ENCODE assay signal across 1 cellular context in genomic region chr17:8186787-8187516, GRCh38.
TF ChIP-seq lines count a peak whose summit lies in the region.

No MANE protein-coding gene starts in this region.

TF ChIP-seq in K562, 482 proteins besides CTCF, POLR2A, EP300 and RAD21 (continued from another document and continues in another):
- peak; percentile 69 for TF ChIP-seq ZNF407 (IDR thresholded peaks at IDR 0.05; ENCODE audit: low read depth)
- no peak for TF ChIP-seq ZNF408 (CRISPR knock-in tag; IDR thresholded peaks at IDR 0.05; ENCODE audit: low read depth)
- no peak for TF ChIP-seq RBM15 (IDR thresholded peaks at IDR 0.05; ENCODE audit: insufficient read depth, low read length)
- no peak for TF ChIP-seq KAT2B (IDR thresholded peaks at IDR 0.05; ENCODE audit: low read depth, low read length)
- TF ChIP-seq PTBP1 (IDR thresholded peaks at IDR 0.05; ENCODE audit: low read depth, low read length) = no peak
- peak in 1 of 2 experiments; percentile 70; a peak in 2 of 4 replicates for TF ChIP-seq MAZ (CRISPR knock-in tag; conservative IDR thresholded peaks at IDR 0.05 in 1 of 2, IDR thresholded peaks at IDR 0.05 in 1 of 2)
- TF ChIP-seq, protein P1, sequence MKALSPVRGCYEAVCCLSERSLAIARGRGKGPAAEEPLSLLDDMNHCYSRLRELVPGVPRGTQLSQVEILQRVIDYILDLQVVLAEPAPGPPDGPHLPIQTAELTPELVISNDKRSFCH (CRISPR knock-in tag; IDR thresholded peaks at IDR 0.05) = no peak
- TF ChIP-seq, protein P1 (tag; IDR thresholded peaks at IDR 0.05) = peak; percentile 38; the same call in 1 of the 2 replicates
- TF ChIP-seq, protein P2, sequence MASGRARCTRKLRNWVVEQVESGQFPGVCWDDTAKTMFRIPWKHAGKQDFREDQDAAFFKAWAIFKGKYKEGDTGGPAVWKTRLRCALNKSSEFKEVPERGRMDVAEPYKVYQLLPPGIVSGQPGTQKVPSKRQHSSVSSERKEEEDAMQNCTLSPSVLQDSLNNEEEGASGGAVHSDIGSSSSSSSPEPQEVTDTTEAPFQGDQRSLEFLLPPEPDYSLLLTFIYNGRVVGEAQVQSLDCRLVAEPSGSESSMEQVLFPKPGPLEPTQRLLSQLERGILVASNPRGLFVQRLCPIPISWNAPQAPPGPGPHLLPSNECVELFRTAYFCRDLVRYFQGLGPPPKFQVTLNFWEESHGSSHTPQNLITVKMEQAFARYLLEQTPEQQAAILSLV (tag; IDR thresholded peaks at IDR 0.05) = no peak
- no peak for TF ChIP-seq ZNF280A (IDR thresholded peaks at IDR 0.05; ENCODE audit: low read depth, partially characterized antibody)
- TF ChIP-seq ZNF143 (CRISPR knock-in tag; IDR thresholded peaks at IDR 0.05) = no peak
- TF ChIP-seq SOX6 (IDR thresholded peaks at IDR 0.05) = peak; percentile 56; the same call in 1 of the 2 replicates
- no peak for TF ChIP-seq ZFP1 (CRISPR knock-in tag; IDR thresholded peaks at IDR 0.05)
- no peak for TF ChIP-seq ZHX1 (conservative IDR thresholded peaks at IDR 0.05; ENCODE audit: low read length)
- TF ChIP-seq PHF8 (IDR thresholded peaks at IDR 0.05; ENCODE audit: borderline replicate concordance, low read length) = no peak
- TF ChIP-seq, protein P3, sequence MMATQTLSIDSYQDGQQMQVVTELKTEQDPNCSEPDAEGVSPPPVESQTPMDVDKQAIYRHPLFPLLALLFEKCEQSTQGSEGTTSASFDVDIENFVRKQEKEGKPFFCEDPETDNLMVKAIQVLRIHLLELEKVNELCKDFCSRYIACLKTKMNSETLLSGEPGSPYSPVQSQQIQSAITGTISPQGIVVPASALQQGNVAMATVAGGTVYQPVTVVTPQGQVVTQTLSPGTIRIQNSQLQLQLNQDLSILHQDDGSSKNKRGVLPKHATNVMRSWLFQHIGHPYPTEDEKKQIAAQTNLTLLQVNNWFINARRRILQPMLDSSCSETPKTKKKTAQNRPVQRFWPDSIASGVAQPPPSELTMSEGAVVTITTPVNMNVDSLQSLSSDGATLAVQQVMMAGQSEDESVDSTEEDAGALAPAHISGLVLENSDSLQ (IDR thresholded peaks at IDR 0.05) = 0 out of 2 replicates have a peak, but pooled peaks have one; percentile 20
- TF ChIP-seq HDAC2 (IDR thresholded peaks at IDR 0.05) = no peak
- no peak for TF ChIP-seq ZNF766 (CRISPR knock-in tag; conservative IDR thresholded peaks at IDR 0.05)
- TF ChIP-seq ATF2 (CRISPR knock-in tag; IDR thresholded peaks at IDR 0.05) = no peak
- TF ChIP-seq ZNF696 (CRISPR knock-in tag; conservative IDR thresholded peaks at IDR 0.05) = no peak
- no peak for TF ChIP-seq ARID2 (IDR thresholded peaks at IDR 0.05)
- TF ChIP-seq ARHGAP35 (IDR thresholded peaks at IDR 0.05; ENCODE audit: partially characterized antibody) = no peak
- TF ChIP-seq NCOA6 (IDR thresholded peaks at IDR 0.05) = no peak
- TF ChIP-seq PHF20 (IDR thresholded peaks at IDR 0.05; ENCODE audit: partially characterized antibody) = no peak
- no peak for TF ChIP-seq NCOA4 (IDR thresholded peaks at IDR 0.05; ENCODE audit: partially characterized antibody)
- TF ChIP-seq, protein P4, sequence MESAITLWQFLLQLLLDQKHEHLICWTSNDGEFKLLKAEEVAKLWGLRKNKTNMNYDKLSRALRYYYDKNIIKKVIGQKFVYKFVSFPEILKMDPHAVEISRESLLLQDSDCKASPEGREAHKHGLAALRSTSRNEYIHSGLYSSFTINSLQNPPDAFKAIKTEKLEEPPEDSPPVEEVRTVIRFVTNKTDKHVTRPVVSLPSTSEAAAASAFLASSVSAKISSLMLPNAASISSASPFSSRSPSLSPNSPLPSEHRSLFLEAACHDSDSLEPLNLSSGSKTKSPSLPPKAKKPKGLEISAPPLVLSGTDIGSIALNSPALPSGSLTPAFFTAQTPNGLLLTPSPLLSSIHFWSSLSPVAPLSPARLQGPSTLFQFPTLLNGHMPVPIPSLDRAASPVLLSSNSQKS (CRISPR knock-in tag; IDR thresholded peaks at IDR 0.05) = no peak
- no peak for TF ChIP-seq CAMTA2 (CRISPR knock-in tag; conservative IDR thresholded peaks at IDR 0.05)
- TF ChIP-seq, protein P5, sequence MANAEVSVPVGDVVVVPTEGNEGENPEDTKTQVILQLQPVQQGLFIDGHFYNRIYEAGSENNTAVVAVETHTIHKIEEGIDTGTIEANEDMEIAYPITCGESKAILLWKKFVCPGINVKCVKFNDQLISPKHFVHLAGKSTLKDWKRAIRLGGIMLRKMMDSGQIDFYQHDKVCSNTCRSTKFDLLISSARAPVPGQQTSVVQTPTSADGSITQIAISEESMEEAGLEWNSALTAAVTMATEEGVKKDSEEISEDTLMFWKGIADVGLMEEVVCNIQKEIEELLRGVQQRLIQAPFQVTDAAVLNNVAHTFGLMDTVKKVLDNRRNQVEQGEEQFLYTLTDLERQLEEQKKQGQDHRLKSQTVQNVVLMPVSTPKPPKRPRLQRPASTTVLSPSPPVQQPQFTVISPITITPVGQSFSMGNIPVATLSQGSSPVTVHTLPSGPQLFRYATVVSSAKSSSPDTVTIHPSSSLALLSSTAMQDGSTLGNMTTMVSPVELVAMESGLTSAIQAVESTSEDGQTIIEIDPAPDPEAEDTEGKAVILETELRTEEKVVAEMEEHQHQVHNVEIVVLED (CRISPR knock-in tag; IDR thresholded peaks at IDR 0.05) = no peak
- TF ChIP-seq POLR2AphosphoS5 (IDR thresholded peaks at IDR 0.05; ENCODE audit: control insufficient read depth, insufficient read depth, low read depth, low read length) = no peak
- no peak for TF ChIP-seq NELFE (IDR thresholded peaks at IDR 0.05; ENCODE audit: insufficient read depth, insufficient read length)
- no peak; the same call in 1 of the 2 replicates for TF ChIP-seq ILF3 (IDR thresholded peaks at IDR 0.05; ENCODE audit: borderline replicate concordance)
- TF ChIP-seq POU5F1 (IDR thresholded peaks at IDR 0.05; ENCODE audit: borderline replicate concordance, low read depth, low read length, partially characterized antibody) = no peak
- no peak for TF ChIP-seq SETDB1 (IDR thresholded peaks at IDR 0.05; ENCODE audit: low read length)
- no peak for TF ChIP-seq GABPB2 (CRISPR knock-in tag; conservative IDR thresholded peaks at IDR 0.05)
- TF ChIP-seq FOXA3 (CRISPR knock-in tag; conservative IDR thresholded peaks at IDR 0.05 in 1 of 2, IDR thresholded peaks at IDR 0.05 in 1 of 2) = peak in 1 of 2 experiments; percentile 78; a peak in 2 of 4 replicates
- peak in 1 of 2 experiments; percentile 53; a peak in 2 of 4 replicates for TF ChIP-seq TBL1XR1 (IDR thresholded peaks at IDR 0.05; ENCODE audit: low read length in 2 of 2)
- no peak for TF ChIP-seq RBM25 (IDR thresholded peaks at IDR 0.05; ENCODE audit: low read depth, low read length, severe bottlenecking)
- no peak for TF ChIP-seq ZNF589 (CRISPR knock-in tag; IDR thresholded peaks at IDR 0.05; ENCODE audit: low read depth)
- TF ChIP-seq, protein P6, sequence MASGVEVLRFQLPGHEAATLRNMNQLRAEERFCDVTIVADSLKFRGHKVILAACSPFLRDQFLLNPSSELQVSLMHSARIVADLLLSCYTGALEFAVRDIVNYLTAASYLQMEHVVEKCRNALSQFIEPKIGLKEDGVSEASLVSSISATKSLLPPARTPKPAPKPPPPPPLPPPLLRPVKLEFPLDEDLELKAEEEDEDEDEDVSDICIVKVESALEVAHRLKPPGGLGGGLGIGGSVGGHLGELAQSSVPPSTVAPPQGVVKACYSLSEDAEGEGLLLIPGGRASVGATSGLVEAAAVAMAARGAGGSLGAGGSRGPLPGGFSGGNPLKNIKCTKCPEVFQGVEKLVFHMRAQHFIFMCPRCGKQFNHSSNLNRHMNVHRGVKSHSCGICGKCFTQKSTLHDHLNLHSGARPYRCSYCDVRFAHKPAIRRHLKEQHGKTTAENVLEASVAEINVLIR (CRISPR knock-in tag; IDR thresholded peaks at IDR 0.05) = 0 out of 2 replicates have a peak, but pooled peaks have one; percentile 37
- TF ChIP-seq PHB2 (IDR thresholded peaks at IDR 0.05; ENCODE audit: low read depth) = no peak
- no peak for TF ChIP-seq ZNF436 (CRISPR knock-in tag; IDR thresholded peaks at IDR 0.05)
